Comparison of ENCODE assay signal across 8 cellular contexts in the genomic region with DNA sequence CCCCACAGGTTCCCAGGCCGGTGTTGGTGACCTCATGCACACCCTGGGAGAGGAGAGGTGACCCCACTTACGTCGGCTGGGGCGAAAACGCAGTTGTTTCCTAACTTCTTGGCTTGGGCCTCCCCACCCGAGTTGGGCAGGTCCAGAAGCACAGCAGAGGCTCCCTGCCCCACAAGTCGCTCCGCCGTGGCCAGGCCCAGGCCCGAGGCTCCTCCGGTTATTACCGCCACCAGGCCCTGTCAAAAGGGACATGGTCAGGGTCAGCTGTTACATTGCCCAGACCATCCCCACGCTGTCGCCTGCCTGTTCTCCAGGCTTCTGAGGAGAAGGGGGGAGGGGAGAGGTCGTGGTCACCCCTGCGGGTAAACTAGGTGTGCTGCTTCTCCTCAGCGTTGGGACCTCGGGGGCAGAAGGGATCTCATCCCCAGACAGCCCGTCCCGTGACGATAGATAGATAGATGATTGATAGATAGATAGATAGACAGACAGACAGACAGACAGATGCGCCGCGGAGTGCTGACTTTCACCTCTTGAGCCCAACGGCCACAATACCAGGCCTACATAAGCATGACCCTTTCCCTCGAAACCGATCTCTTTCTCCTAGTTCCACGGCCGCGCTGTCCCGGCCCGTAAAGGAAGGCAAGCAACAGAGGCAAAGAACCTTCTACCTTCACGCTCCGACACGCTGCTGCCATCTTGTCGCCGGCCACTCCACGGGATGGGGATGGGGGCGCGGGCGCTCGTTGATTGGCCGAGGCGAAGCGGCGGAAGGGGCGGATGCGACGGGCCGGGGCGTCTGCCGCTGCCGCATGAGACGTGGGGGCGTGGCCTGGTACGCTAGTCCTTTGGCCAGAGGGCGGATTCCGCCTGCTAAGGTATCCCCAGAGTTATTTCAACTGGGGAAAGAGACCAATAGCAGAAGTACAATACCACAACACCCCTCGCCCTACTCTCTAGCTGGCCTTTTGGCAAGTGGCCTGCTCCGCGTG. TPM values are rescaled to one million over a fixed set of nuclear protein-coding genes. Genes with fewer than 3 reads are reported as not detected.
DNase-seq lines count a peak whose midpoint lies in the region; ATAC-seq, FAIRE-seq and TF ChIP-seq lines count a peak whose summit lies in the region.

A gene (minus strand): TSS at position 720 of the 989 bp plus-strand sequence. CDS start 25 bp downstream, at position 695.

- peaks cover 0 to 4% of the 10 kb centered on the region in 2 donors for H3K4me1 ChIP-seq in kidney (ENCODE audit: control insufficient read depth in 1 of 2, insufficient read depth in 1 of 2, low read depth in 1 of 2, low read length in 2 of 2)

- peak; percentile 97 for FAIRE-seq in kidney (lab: Jason Lieb, UNC)

- peak; percentile 99 for ATAC-seq in GM19025 (IDR thresholded peaks at IDR 0.05; ENCODE audit: low read depth, unreplicated experiment)
- ATAC-seq in HG03342 (IDR thresholded peaks at IDR 0.05; ENCODE audit: unreplicated experiment): peak; percentile 92

- H3K4me3 ChIP-seq in AG09309 (ENCODE audit: control insufficient read depth, low read depth, low read length) (peak within 1 kb of the TSS; percentile 84), kidney (ENCODE audit: low read length in 2 of 2) (peak within 1 kb of the TSS; percentile 92 to 98)

- intact Hi-C loops in kidney (cut with DNase I): no loop called here

- H3K9me3 ChIP-seq in kidney (ENCODE audit: control insufficient read depth in 1 of 2, low read length in 2 of 2): no peaks in the 10 kb centered on the region

- H3K9ac ChIP-seq in kidney (ENCODE audit: low read length in 2 of 2): peak within 1 kb of the TSS; percentile 65 to 90

- TF ChIP-seq CTCF in AG09309 (IDR thresholded peaks at IDR 0.05; ENCODE audit: control insufficient read depth, insufficient read depth, low read depth, low read length, missing control alignments): no peak
- TF ChIP-seq CTCF in kidney (IDR thresholded peaks at IDR 0.05; ENCODE audit: borderline replicate concordance, extremely low read depth, insufficient read depth): no peak

- DNase-seq in AG09309 (ENCODE audit: low read depth): no peak
- peak; percentile 92 for DNase-seq in NCI-H510A (lab: John Stamatoyannopoulos, UW)
- peak; percentile 73 for DNase-seq in activated CD4-positive, alpha-beta T cell treated with anti-CD3 and anti-CD28 coated beads for 1 hour
- DNase-seq in cerebellum (ENCODE audit: low spot score): peak; percentile 89
- DNase-seq in kidney: peak; percentile 97
- DNase-seq in stimulated activated CD4-positive, alpha-beta T cell treated with anti-CD3 and anti-CD28 coated beads, Interleukin-15, amount 100 ng/mL, for 48 hours (ENCODE audit: low read depth in 2 of 2): peak; percentile 72 to 84

- peaks cover 9 to 10% of the 10 kb centered on the region in 2 donors for H3K36me3 ChIP-seq in kidney (ENCODE audit: control insufficient read depth in 1 of 2, insufficient read depth in 2 of 2, low read length in 2 of 2)

- H3K27ac ChIP-seq in kidney (ENCODE audit: low read depth in 2 of 2, low read length in 2 of 2): peak within 1 kb of the TSS; percentile 51 to 53

RNA-seq across cellular contexts. Expression of the gene that starts here (rescaled TPM):
- 21.6 TPM for total RNA-seq in cerebellum
- total RNA-seq in kidney: 95.2 TPM
- 255 TPM for polyA plus RNA-seq in kidney (ENCODE audit: insufficient read depth, low read depth, low replicate concordance)
